In the genomic region with DNA sequence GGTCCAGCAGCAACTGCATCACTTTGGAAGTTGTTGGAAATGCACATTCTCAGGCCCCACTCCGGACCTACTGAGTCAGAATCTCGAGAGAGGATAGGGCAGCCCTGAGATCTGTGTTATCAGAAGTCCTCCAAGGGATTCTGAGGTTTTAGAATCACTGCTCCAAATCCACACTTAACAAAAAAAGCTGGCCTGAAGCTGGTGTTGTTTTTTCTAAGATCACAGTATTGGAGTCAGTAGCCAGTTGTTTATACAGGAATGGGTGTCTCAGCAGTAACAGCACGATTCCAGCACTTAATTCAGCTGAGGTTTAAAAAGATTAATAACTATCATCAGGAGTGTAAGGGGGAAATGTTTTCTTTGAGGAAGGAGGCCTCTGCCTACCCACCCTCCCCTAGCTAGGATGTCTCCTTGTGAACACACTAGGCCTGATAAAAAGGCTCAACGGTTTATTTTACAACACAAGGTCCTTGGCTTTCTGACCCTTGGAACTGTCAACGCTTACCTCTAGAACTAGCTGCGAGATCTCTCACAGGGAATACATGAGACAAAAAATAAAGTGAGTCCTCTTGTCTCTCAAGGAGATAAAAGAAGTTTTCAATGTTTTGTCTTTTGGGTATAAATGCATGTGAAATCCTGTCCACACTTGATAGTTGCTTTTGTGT, we compare ENCODE assay signal across 21 cellular contexts.
"Had no signal": no experiment of that assay in that cellular context is flagged by ENCODE, and none has a peak within 500 bp of the region (broad histone marks: within the 10 kb centered on the region; RNA-seq: fewer than 3 reads in every experiment).

No MANE protein-coding gene starts in this region.

- H3K27ac ChIP-seq: foreskin keratinocyte, left lung, sigmoid colon, thoracic aorta, upper lobe of left lung had no signal

- H3K4me3 ChIP-seq: left lung, lung, sigmoid colon, thoracic aorta, upper lobe of left lung had no signal

- ATAC-seq: activated CD4-positive, alpha-beta T cell treated with anti-CD3 and anti-CD28 coated beads for 36 hours; activated naive CD8-positive, alpha-beta T cell treated with anti-CD3 and anti-CD28 coated beads, Interleukin-2, amount 50 U/mL, for 24 hours; foreskin keratinocyte; naive thymus-derived CD8-positive, alpha-beta T cell had no signal

- H3K4me1 ChIP-seq: foreskin keratinocyte had no signal

- DNase-seq: activated B cell treated with CpG ODN at 0.5 μM for 24 hours; activated CD4-positive, alpha-beta memory T cell treated with anti-CD3 and anti-CD28 coated beads for 36 hours; activated CD4-positive, alpha-beta T cell treated with anti-CD3 and anti-CD28 coated beads for 36 hours; activated gamma-delta T cell; activated naive CD4-positive, alpha-beta T cell treated with anti-CD3 and anti-CD28 coated beads, Interleukin-2, amount 50 U/mL, for 16 hours; activated naive CD8-positive, alpha-beta T cell treated with anti-CD3 and anti-CD28 coated beads, Interleukin-2, amount 50 U/mL, for 24 hours; activated T-cell treated with anti-CD3 and anti-CD28 coated beads for 4 hours; cortex of kidney; foreskin keratinocyte; kidney; left lung; sigmoid colon; stimulated activated CD4-positive, alpha-beta T cell treated with anti-CD3 and anti-CD28 coated beads, Interleukin-2, amount 100 ng/mL, for 48 hours; stimulated activated CD8-positive, alpha-beta memory T cell treated with anti-CD3 and anti-CD28 coated beads, Interleukin-4, amount 100 ng/mL, for 48 hours; stimulated activated naive CD4-positive, alpha-beta T cell treated with Interleukin-2 at 50 U/mL for 16 hours; T1000; upper lobe of left lung had no signal

- H3K36me3 ChIP-seq: left lung, sigmoid colon, thoracic aorta, upper lobe of left lung had no signal

- FAIRE-seq: endometrium, kidney had no signal

- H3K9me3 ChIP-seq: left lung, sigmoid colon, thoracic aorta, upper lobe of left lung had no signal

- H3K27me3 ChIP-seq: foreskin keratinocyte, left lung, sigmoid colon, upper lobe of left lung had no signal
